27 cellular contexts compared by ENCODE assay signal in genomic region chr7:88985309-88985708, GRCh38.
"Had no signal": no experiment of that assay in that cellular context is flagged by ENCODE, and none has a peak within 500 bp of the region (broad histone marks: within the 10 kb centered on the region; RNA-seq: fewer than 3 reads in every experiment).

No MANE protein-coding gene starts in this region.

- H3K27me3 Mint-ChIP-seq: activated CD4-positive, alpha-beta T cell treated with anti-CD3 and anti-CD28 coated beads for 36 hours; activated naive CD4-positive, alpha-beta T cell treated with anti-CD3 and anti-CD28 coated beads, Interleukin-2, amount 10 ng/mL, durations not matched to agents 7 days and 5 days; activated T-cell treated with anti-CD3 and anti-CD28 coated beads, Interleukin-2, amount 50 U/mL, for 24 hours had no signal

- H3K9me3 Mint-ChIP-seq: activated CD4-positive, alpha-beta T cell treated with anti-CD3 and anti-CD28 coated beads, Interleukin-2, amount 10 ng/mL, durations not matched to agents 7 days and 5 days; activated naive CD4-positive, alpha-beta T cell treated with anti-CD3 and anti-CD28 coated beads, Interleukin-2, amount 10 ng/mL, durations not matched to agents 7 days and 5 days; activated T-cell treated with anti-CD3 and anti-CD28 coated beads, Interleukin-2, amount 50 U/mL, for 24 hours; activated T-helper 1 cell treated with anti-CD3 and anti-CD28 coated beads, Interleukin-12 subunit alpha, Interleukin-12 subunit beta, Interleukin-2, Interleukin-4 antibody, amounts not matched to agents 30 ng/mL and 10 ng/mL and 1 ng/mL, durations not matched to agents 14 hours and 24 hours and 36 hours had no signal

- H3K9me2 ChIP-seq: SK-N-SH had no signal

- H3K27ac Mint-ChIP-seq: activated CD4-positive, alpha-beta T cell treated with anti-CD3 and anti-CD28 coated beads for 36 hours; activated CD4-positive, alpha-beta T cell treated with anti-CD3 and anti-CD28 coated beads, Interleukin-2, amount 10 ng/mL, durations not matched to agents 7 days and 5 days; activated CD8-positive, alpha-beta T cell treated with anti-CD3 and anti-CD28 coated beads, Interleukin-2, amount 10 ng/mL, durations not matched to agents 7 days and 5 days; activated naive CD4-positive, alpha-beta T cell treated with anti-CD3 and anti-CD28 coated beads, Interleukin-2, amount 10 ng/mL, durations not matched to agents 7 days and 5 days; activated naive CD8-positive, alpha-beta T cell; activated T-cell treated with anti-CD3 and anti-CD28 coated beads, Interleukin-2, amount 50 U/mL, for 24 hours; activated T-helper 1 cell treated with anti-CD3 and anti-CD28 coated beads, Interleukin-12 subunit alpha, Interleukin-12 subunit beta, Interleukin-2, Interleukin-4 antibody, amounts not matched to agents 30 ng/mL and 10 ng/mL and 1 ng/mL, durations not matched to agents 14 hours and 24 hours and 36 hours had no signal

- H3K4me3 Mint-ChIP-seq: activated CD4-positive, alpha-beta T cell treated with anti-CD3 and anti-CD28 coated beads for 36 hours; activated CD4-positive, alpha-beta T cell treated with anti-CD3 and anti-CD28 coated beads, Interleukin-2, amount 10 ng/mL, durations not matched to agents 7 days and 5 days; activated CD8-positive, alpha-beta T cell treated with anti-CD3 and anti-CD28 coated beads, Interleukin-2, amount 10 ng/mL, durations not matched to agents 7 days and 5 days; activated naive CD4-positive, alpha-beta T cell treated with anti-CD3 and anti-CD28 coated beads, Interleukin-2, amount 10 ng/mL, durations not matched to agents 7 days and 5 days; activated naive CD8-positive, alpha-beta T cell; activated T-cell treated with anti-CD3 and anti-CD28 coated beads, Interleukin-2, amount 50 U/mL, for 24 hours; activated T-helper 1 cell treated with anti-CD3 and anti-CD28 coated beads, Interleukin-12 subunit alpha, Interleukin-12 subunit beta, Interleukin-2, Interleukin-4 antibody, amounts not matched to agents 30 ng/mL and 10 ng/mL and 1 ng/mL, durations not matched to agents 14 hours and 24 hours and 36 hours had no signal

- H3K27me3 ChIP-seq: brain microvascular endothelial cell, SJSA1 had no signal

- H3K9me3 ChIP-seq: SJSA1, SK-N-SH had no signal

- H3K36me3 ChIP-seq: brain microvascular endothelial cell, SJSA1 had no signal

- H3K4me1 ChIP-seq: SJSA1 had no signal

- H3K4me2 ChIP-seq: SK-N-SH had no signal

- H3K9ac ChIP-seq: SK-N-SH had no signal

- ATAC-seq: activated CD4-positive, alpha-beta T cell treated with anti-CD3 and anti-CD28 coated beads for 36 hours; activated CD4-positive, CD25-positive, alpha-beta regulatory T cell treated with anti-CD3 and anti-CD28 coated beads, Interleukin-2, amount 50 U/mL, for 24 hours; activated CD8-positive, alpha-beta T cell treated with anti-CD3 and anti-CD28 coated beads, Interleukin-2, amount 10 ng/mL, durations not matched to agents 7 days and 5 days; K562; Panc1 had no signal

- H3K36me3 Mint-ChIP-seq: activated naive CD4-positive, alpha-beta T cell treated with anti-CD3 and anti-CD28 coated beads, Interleukin-2, amount 10 ng/mL, durations not matched to agents 7 days and 5 days; activated naive CD8-positive, alpha-beta T cell had no signal

- DNase-seq: activated CD4-positive, alpha-beta T cell treated with anti-CD3 and anti-CD28 coated beads for 36 hours; activated CD4-positive, alpha-beta T cell treated with anti-CD3 and anti-CD28 coated beads, Interleukin-2, amount 10 ng/mL, durations not matched to agents 7 days and 5 days; activated CD4-positive, alpha-beta T cell treated with anti-CD3 and anti-CD28 coated beads, Interleukin-2, amount 50 U/mL, for 48 hours; activated CD8-positive, alpha-beta T cell treated with anti-CD3 and anti-CD28 coated beads, Interleukin-2, amount 10 ng/mL, durations not matched to agents 7 days and 5 days; activated gamma-delta T cell treated with Interleukin-2 at 50 U/mL for 16 hours; activated naive CD4-positive, alpha-beta T cell treated with anti-CD3 and anti-CD28 coated beads, Interleukin-2, amount 10 ng/mL, durations not matched to agents 7 days and 5 days; activated T-cell treated with anti-CD3 and anti-CD28 coated beads, Interleukin-2, amount 50 U/mL, for 24 hours; amniotic stem cell; aorta; brain microvascular endothelial cell; central memory CD4-positive, alpha-beta T cell; NCI-H1092 treated with DMSO at 0.1 percent for 48 hours; NCI-H1417 treated with DMSO at 0.1 percent for 48 hours; NCI-H187 treated with DMSO at 0.1 percent for 48 hours; NCI-H345; NCI-H524 treated with DMSO at 0.1 percent for 48 hours; RPMI8226; SHP77 treated with DMSO at 0.1 percent for 48 hours; SK-N-SH; T-helper 1 cell; T1000 had no signal

- H3K4me1 Mint-ChIP-seq: activated CD4-positive, alpha-beta T cell treated with anti-CD3 and anti-CD28 coated beads for 36 hours; activated CD4-positive, alpha-beta T cell treated with anti-CD3 and anti-CD28 coated beads, Interleukin-2, amount 10 ng/mL, durations not matched to agents 7 days and 5 days; activated naive CD4-positive, alpha-beta T cell treated with anti-CD3 and anti-CD28 coated beads, Interleukin-2, amount 10 ng/mL, durations not matched to agents 7 days and 5 days had no signal

- H3K4me3 ChIP-seq: K562, SJSA1 had no signal

- H3K27ac ChIP-seq: brain microvascular endothelial cell, SJSA1 had no signal

- FAIRE-seq: K562 had no signal
